Comparison of ENCODE assay signal across 8 cellular contexts in the genomic region with DNA sequence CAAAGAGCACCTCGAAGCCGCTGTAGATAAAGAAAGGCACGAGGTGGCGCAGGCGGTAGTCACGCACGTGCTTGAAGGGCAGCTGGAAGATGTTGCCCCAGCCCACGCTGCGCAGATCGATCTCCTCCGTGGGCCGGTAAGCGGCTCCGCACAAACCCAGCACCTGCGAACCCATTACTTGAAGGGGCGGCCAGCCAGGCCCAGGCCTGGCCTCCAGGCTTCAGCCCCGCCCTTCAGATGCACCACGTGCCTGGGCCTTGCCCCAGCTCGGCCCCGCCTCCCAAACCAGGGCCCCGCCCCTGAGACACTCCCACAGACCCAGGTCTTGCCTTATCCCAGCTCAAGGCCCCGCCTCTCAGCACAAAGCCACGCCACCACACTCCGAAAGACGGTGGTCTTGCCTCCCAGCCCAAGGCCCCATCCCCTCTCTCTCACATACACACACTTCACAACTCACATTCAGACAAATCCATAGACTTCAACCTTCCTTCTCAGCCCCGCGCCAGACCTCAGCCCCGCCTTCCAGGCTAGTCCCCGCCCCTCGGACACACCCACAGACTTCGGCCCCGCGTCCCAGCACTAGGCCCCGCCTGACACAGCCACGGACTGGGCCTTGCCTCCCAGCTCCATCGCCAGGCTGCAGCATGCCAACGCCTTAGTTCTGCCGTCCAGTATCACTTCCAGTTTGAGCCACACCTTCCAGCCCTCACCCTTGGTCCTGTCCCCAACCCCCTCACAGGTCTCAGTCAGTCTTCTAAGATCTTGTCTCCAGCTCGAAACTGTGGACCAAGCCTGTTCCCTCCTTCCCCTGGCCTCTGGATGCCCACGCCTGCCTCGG. TPM values are rescaled to one million over a fixed set of nuclear protein-coding genes. Genes with fewer than 3 reads are reported as not detected.
DNase-seq lines count a peak whose midpoint lies in the region; ATAC-seq, FAIRE-seq and TF ChIP-seq lines count a peak whose summit lies in the region.

No MANE protein-coding gene starts in this region.

- no peak overlapping the region for H3K9ac ChIP-seq in HepG2 (ENCODE audit: insufficient read depth, low read depth, low read length)

- peaks cover 5% of the 10 kb centered on the region for H3K4me1 ChIP-seq in HepG2 (ENCODE audit: insufficient read depth, low read length)

- peaks cover 16% of the 10 kb centered on the region for H3K36me3 Mint-ChIP-seq in activated naive CD8-positive, alpha-beta T cell treated with anti-CD3 and anti-CD28 coated beads, Interleukin-2, amount 10 ng/mL, durations not matched to agents 7 days and 5 days

- TF ChIP-seq RAD21 in HepG2 (CRISPR knock-in tag; IDR thresholded peaks at IDR 0.05): no peak

- H3K27me3 ChIP-seq in HepG2 (ENCODE audit: control insufficient read depth in 1 of 2, insufficient read depth in 2 of 2, low read length in 2 of 2): no peaks in the 10 kb centered on the region

- H3K4me1 Mint-ChIP-seq in activated naive CD8-positive, alpha-beta T cell treated with anti-CD3 and anti-CD28 coated beads, Interleukin-2, amount 10 ng/mL, durations not matched to agents 7 days and 5 days: peaks cover 31% of the 10 kb centered on the region

- H3K4me2 ChIP-seq in HepG2 (ENCODE audit: low read depth, low read length): no peak overlapping the region

- WGBS in HepG2 (ENCODE audit: low lambda C conversion rate): 85% methylated on average over 34 of the region's 41 CpGs

- H3K27ac Mint-ChIP-seq in activated naive CD8-positive, alpha-beta T cell treated with anti-CD3 and anti-CD28 coated beads, Interleukin-2, amount 10 ng/mL, durations not matched to agents 7 days and 5 days: peak overlapping the region; percentile 40

- peak overlapping the region; percentile 73 for H3K4me3 Mint-ChIP-seq in activated naive CD8-positive, alpha-beta T cell treated with anti-CD3 and anti-CD28 coated beads, Interleukin-2, amount 10 ng/mL, durations not matched to agents 7 days and 5 days

- no peak for FAIRE-seq in HepG2 (lab: Jason Lieb, UNC)

- no peaks in the 10 kb centered on the region for H3K9me3 ChIP-seq in HepG2 (ENCODE audit: low read length)

- H3K27ac ChIP-seq in HepG2 (ENCODE audit: extremely low read length, insufficient read depth, low read length): no peak overlapping the region

- POLR2A ChIA-PET in activated naive CD8-positive, alpha-beta T cell treated with anti-CD3 and anti-CD28 coated beads, Interleukin-2, amount 10 ng/mL, durations not matched to agents 7 days and 5 days (lab: Charles Lee): no interaction called here
- POLR2A ChIA-PET in HepG2 (lab: Yijun Ruan, JAX): interaction anchor here (0.7 kb wide), 1 partner anchor 13 kb away, joined by 3 read pairs; a partner anchor contains a TSS

- no peaks in the 10 kb centered on the region for H4K20me1 ChIP-seq in HepG2 (ENCODE audit: insufficient read depth, low read length)

- no peak for TF ChIP-seq EP300 in HepG2 (IDR thresholded peaks at IDR 0.05; ENCODE audit: low read depth in 2 of 2, low read length in 2 of 2)
- TF ChIP-seq EP300 in HepG2 (CRISPR knock-in tag; IDR thresholded peaks at IDR 0.05; ENCODE audit: borderline replicate concordance): no peak

- H3K79me2 ChIP-seq in HepG2 (ENCODE audit: insufficient read depth, low read length): no peaks in the 10 kb centered on the region

- DNase-seq in ELR (ENCODE audit: low read depth): peak; percentile 40
- DNase-seq in NCI-H460 (ENCODE audit: extremely low read depth, low read depth): peak; percentile 79
- peak; percentile 59 for DNase-seq in activated naive CD8-positive, alpha-beta T cell treated with anti-CD3 and anti-CD28 coated beads, Interleukin-2, amount 10 ng/mL, durations not matched to agents 7 days and 5 days
- no peak for DNase-seq in HepG2 (ENCODE audit: low spot score)
- no peak for DNase-seq in DMS153 (lab: John Stamatoyannopoulos, UW)
- DNase-seq in NCI-H146 (lab: John Stamatoyannopoulos, UW): no peak
- DNase-seq in central memory CD4-positive, alpha-beta T cell: no peak

- no peaks in the 10 kb centered on the region for H3K36me3 ChIP-seq in HepG2 (replicated peaks in 1 of 2; ENCODE audit: control insufficient read depth in 1 of 2, insufficient read depth in 2 of 2, low read length in 2 of 2)

- H2AFZ ChIP-seq in HepG2 (ENCODE audit: low read length): no peak overlapping the region

- TF ChIP-seq CTCF in HepG2 (CRISPR knock-in tag; IDR thresholded peaks at IDR 0.05): no peak

- H3K4me3 ChIP-seq in HepG2 (replicated peaks in 1 of 3; ENCODE audit: insufficient read depth in 1 of 3, low read depth in 2 of 3, low read length in 3 of 3): no peak overlapping the region

- in situ Hi-C loops in HepG2 (cut with HindIII; ENCODE audit: extremely low pct_ligation_motif_present, low pct_unique_long_range_greater_than_20kb): no loop called here

- ATAC-seq in activated naive CD8-positive, alpha-beta T cell treated with anti-CD3 and anti-CD28 coated beads, Interleukin-2, amount 10 ng/mL, durations not matched to agents 7 days and 5 days (ENCODE audit: low read depth): peak; percentile 32
- ATAC-seq in HepG2 (peak; percentile 73), HG02610 (IDR thresholded peaks at IDR 0.05; ENCODE audit: unreplicated experiment) (no peak)

- H3K27me3 Mint-ChIP-seq in activated naive CD8-positive, alpha-beta T cell treated with anti-CD3 and anti-CD28 coated beads, Interleukin-2, amount 10 ng/mL, durations not matched to agents 7 days and 5 days: no peaks in the 10 kb centered on the region

- H3K9me3 Mint-ChIP-seq in activated naive CD8-positive, alpha-beta T cell treated with anti-CD3 and anti-CD28 coated beads, Interleukin-2, amount 10 ng/mL, durations not matched to agents 7 days and 5 days: no peaks in the 10 kb centered on the region

- BruUV-seq in HepG2 (replicated peaks; lab: Mats Ljungman, UMichigan): no TSS peak

- no peak for TF ChIP-seq POLR2A in HepG2 (IDR thresholded peaks at IDR 0.05; ENCODE audit: insufficient read depth in 1 of 2, low read depth in 2 of 2, low read length in 2 of 2)

- CTCF ChIA-PET in HepG2 (lab: Yijun Ruan, JAX; ENCODE audit: low intra/inter-chr PET ratio, low total read pairs): no interaction called here

- intact Hi-C loops in HepG2 (cut with micrococcal nuclease; ENCODE audit: unreplicated experiment): no loop called here

RNA-seq across cellular contexts. Expression of a gene that starts 7.1 kb away (rescaled TPM):
- total RNA-seq in NCI-H460 (2014; rRNA removed; shearing (Covaris generic)): 15.1 and 20.3 TPM in 2 replicates
- polyA plus RNA-seq in NCI-H460 (2014; cell fraction: nucleus; rRNA removed): 73.5 and 75.1 TPM in 2 replicates
- total RNA-seq in activated naive CD8-positive, alpha-beta T cell treated with anti-CD3 and anti-CD28 coated beads, Interleukin-2, amount 10 ng/mL, durations not matched to agents 7 days and 5 days: 10 to 100 TPM; 35.1 to 42.6 TPM
- 2.3 and 8.8 TPM in 2 replicates for total RNA-seq in HepG2 (2016; rRNA removed; fragmentation: Illumina TruSeq; extraction: Trizol)
- total RNA-seq in HepG2 (2016; cell fraction: cytosol; rRNA removed; fragmentation: Illumina TruSeq; extraction: Trizol; ENCODE audit: low read depth): 3.9 and 4.4 TPM in 2 replicates
- 2.9 and 9.2 TPM in 2 replicates for total RNA-seq in HepG2 (2016; cell fraction: insoluble cytoplasmic fraction; rRNA removed; fragmentation: Illumina TruSeq; extraction: Trizol)
- 4.6 and 5.3 TPM in 2 replicates for total RNA-seq in HepG2 (2016; cell fraction: membrane; rRNA removed; fragmentation: Illumina TruSeq; extraction: Trizol)
- total RNA-seq in HepG2 (2016; cell fraction: nucleus; rRNA removed; fragmentation: Illumina TruSeq; extraction: Trizol): 10.8 and 10.9 TPM in 2 replicates
- polyA plus RNA-seq in HepG2 (2011; rRNA removed): 18.9 and 25.3 TPM in 2 replicates
- polyA plus RNA-seq in HepG2 (2011; cell fraction: cytosol; rRNA removed): 14.1 and 18.0 TPM in 2 replicates
- polyA plus RNA-seq in HepG2 (2011; cell fraction: nucleus; rRNA removed): 71.1 and 107 TPM in 2 replicates
- polyA plus RNA-seq in HepG2 (2012): 8.1 and 8.5 TPM in 2 replicates
- 1.5 and 2.4 TPM in 2 replicates for polyA plus RNA-seq in HepG2 (2016; cell fraction: cytosol; fragmentation: Illumina TruSeq; extraction: Trizol; ENCODE audit: low read depth)
- polyA plus RNA-seq in HepG2 (2016; cell fraction: insoluble cytoplasmic fraction; fragmentation: Illumina TruSeq; extraction: Trizol; ENCODE audit: low read depth): 2.4 and 2.7 TPM in 2 replicates
- 3.0 and 3.2 TPM in 2 replicates for polyA plus RNA-seq in HepG2 (2016; cell fraction: membrane; fragmentation: Illumina TruSeq; extraction: Trizol; ENCODE audit: low read depth)
- polyA plus RNA-seq in HepG2 (2016; cell fraction: nucleus; fragmentation: Illumina TruSeq; extraction: Trizol; ENCODE audit: insufficient read depth, low read depth): 17.9 and 19.5 TPM in 2 replicates
- polyA minus RNA-seq in HepG2 (2011; rRNA and poly(A)+ RNA removed; ENCODE audit: low replicate concordance): 56.7 and 87.2 TPM in 2 replicates
- polyA minus RNA-seq in HepG2 (2011; cell fraction: cytosol; rRNA and poly(A)+ RNA removed): 10.2 and 12.8 TPM in 2 replicates
- 7.0 and 9.1 TPM in 2 replicates for polyA minus RNA-seq in HepG2 (2011; cell fraction: nucleus; rRNA and poly(A)+ RNA removed)

RNA-seq across cellular contexts. Expression of a gene that starts 13.3 kb away (rescaled TPM):
- total RNA-seq in NCI-H460 (2014; rRNA removed; shearing (Covaris generic)): 60.8 and 64.5 TPM in 2 replicates
- 93.4 and 101 TPM in 2 replicates for polyA plus RNA-seq in NCI-H460 (2014; cell fraction: nucleus; rRNA removed)
- total RNA-seq in activated naive CD8-positive, alpha-beta T cell treated with anti-CD3 and anti-CD28 coated beads, Interleukin-2, amount 10 ng/mL, durations not matched to agents 7 days and 5 days: under 1 TPM; 0.45 to 0.61 TPM
- total RNA-seq in HepG2 (2016; rRNA removed; fragmentation: Illumina TruSeq; extraction: Trizol): 4.0 and 4.5 TPM in 2 replicates
- 0.62 and 0.91 TPM in 2 replicates for total RNA-seq in HepG2 (2016; cell fraction: cytosol; rRNA removed; fragmentation: Illumina TruSeq; extraction: Trizol; ENCODE audit: low read depth)
- total RNA-seq in HepG2 (2016; cell fraction: insoluble cytoplasmic fraction; rRNA removed; fragmentation: Illumina TruSeq; extraction: Trizol): 4.3 and 4.5 TPM in 2 replicates
- 2.2 and 2.4 TPM in 2 replicates for total RNA-seq in HepG2 (2016; cell fraction: membrane; rRNA removed; fragmentation: Illumina TruSeq; extraction: Trizol)
- total RNA-seq in HepG2 (2016; cell fraction: nucleus; rRNA removed; fragmentation: Illumina TruSeq; extraction: Trizol): 1.6 and 2.1 TPM in 2 replicates
- 5.1 and 6.7 TPM in 2 replicates for polyA plus RNA-seq in HepG2 (2011; rRNA removed)
- polyA plus RNA-seq in HepG2 (2011; cell fraction: cytosol; rRNA removed): 2.8 and 5.9 TPM in 2 replicates
- 5.1 and 6.8 TPM in 2 replicates for polyA plus RNA-seq in HepG2 (2011; cell fraction: nucleus; rRNA removed)
- 2.1 and 3.2 TPM in 2 replicates for polyA plus RNA-seq in HepG2 (2012)
- polyA plus RNA-seq in HepG2 (2016; cell fraction: cytosol; fragmentation: Illumina TruSeq; extraction: Trizol; ENCODE audit: low read depth): 0.81 and 0.85 TPM in 2 replicates
- polyA plus RNA-seq in HepG2 (2016; cell fraction: insoluble cytoplasmic fraction; fragmentation: Illumina TruSeq; extraction: Trizol; ENCODE audit: low read depth): 4.5 and 4.7 TPM in 2 replicates
- 1.9 and 2.1 TPM in 2 replicates for polyA plus RNA-seq in HepG2 (2016; cell fraction: membrane; fragmentation: Illumina TruSeq; extraction: Trizol; ENCODE audit: low read depth)
- polyA plus RNA-seq in HepG2 (2016; cell fraction: nucleus; fragmentation: Illumina TruSeq; extraction: Trizol; ENCODE audit: insufficient read depth, low read depth): 4.1 and 4.6 TPM in 2 replicates
- polyA minus RNA-seq in HepG2 (2011; rRNA and poly(A)+ RNA removed; ENCODE audit: low replicate concordance): 7.3 and 37.4 TPM in 2 replicates
- polyA minus RNA-seq in HepG2 (2011; cell fraction: cytosol; rRNA and poly(A)+ RNA removed): 2.2 and 3.3 TPM in 2 replicates
- 1.6 and 3.1 TPM in 2 replicates for polyA minus RNA-seq in HepG2 (2011; cell fraction: nucleus; rRNA and poly(A)+ RNA removed)

RNA-seq across cellular contexts. Expression of a gene that starts 33.6 kb away (rescaled TPM):
- 150 and 177 TPM in 2 replicates for total RNA-seq in NCI-H460 (2014; rRNA removed; shearing (Covaris generic))
- polyA plus RNA-seq in NCI-H460 (2014; cell fraction: nucleus; rRNA removed): 239 and 248 TPM in 2 replicates
- total RNA-seq in activated naive CD8-positive, alpha-beta T cell treated with anti-CD3 and anti-CD28 coated beads, Interleukin-2, amount 10 ng/mL, durations not matched to agents 7 days and 5 days: 100 to 1,000 TPM; 117 to 128 TPM
- total RNA-seq in HepG2 (2016; rRNA removed; fragmentation: Illumina TruSeq; extraction: Trizol): 120 and 158 TPM in 2 replicates
- total RNA-seq in HepG2 (2016; cell fraction: cytosol; rRNA removed; fragmentation: Illumina TruSeq; extraction: Trizol; ENCODE audit: low read depth): 120 and 122 TPM in 2 replicates
- total RNA-seq in HepG2 (2016; cell fraction: insoluble cytoplasmic fraction; rRNA removed; fragmentation: Illumina TruSeq; extraction: Trizol): 111 and 153 TPM in 2 replicates
- 119 and 125 TPM in 2 replicates for total RNA-seq in HepG2 (2016; cell fraction: membrane; rRNA removed; fragmentation: Illumina TruSeq; extraction: Trizol)
- 68.1 and 87.4 TPM in 2 replicates for total RNA-seq in HepG2 (2016; cell fraction: nucleus; rRNA removed; fragmentation: Illumina TruSeq; extraction: Trizol)
- 96.7 and 101 TPM in 2 replicates for polyA plus RNA-seq in HepG2 (2011; rRNA removed)
- 77.4 and 163 TPM in 2 replicates for polyA plus RNA-seq in HepG2 (2011; cell fraction: cytosol; rRNA removed)
- 142 and 151 TPM in 2 replicates for polyA plus RNA-seq in HepG2 (2011; cell fraction: nucleus; rRNA removed)
- polyA plus RNA-seq in HepG2 (2012): 65.2 and 96.9 TPM in 2 replicates
- 109 and 135 TPM in 2 replicates for polyA plus RNA-seq in HepG2 (2016; cell fraction: cytosol; fragmentation: Illumina TruSeq; extraction: Trizol; ENCODE audit: low read depth)
- polyA plus RNA-seq in HepG2 (2016; cell fraction: insoluble cytoplasmic fraction; fragmentation: Illumina TruSeq; extraction: Trizol; ENCODE audit: low read depth): 108 and 124 TPM in 2 replicates
- polyA plus RNA-seq in HepG2 (2016; cell fraction: membrane; fragmentation: Illumina TruSeq; extraction: Trizol; ENCODE audit: low read depth): 110 and 125 TPM in 2 replicates
- 158 and 161 TPM in 2 replicates for polyA plus RNA-seq in HepG2 (2016; cell fraction: nucleus; fragmentation: Illumina TruSeq; extraction: Trizol; ENCODE audit: insufficient read depth, low read depth)
- polyA minus RNA-seq in HepG2 (2011; rRNA and poly(A)+ RNA removed; ENCODE audit: low replicate concordance): 172 and 212 TPM in 2 replicates
- polyA minus RNA-seq in HepG2 (2011; cell fraction: cytosol; rRNA and poly(A)+ RNA removed): 66.2 and 72.5 TPM in 2 replicates
- 33.6 and 40.9 TPM in 2 replicates for polyA minus RNA-seq in HepG2 (2011; cell fraction: nucleus; rRNA and poly(A)+ RNA removed)

RNA-seq across cellular contexts. Expression of a gene that starts 42.0 kb away (rescaled TPM):
- total RNA-seq in NCI-H460 (2014; rRNA removed; shearing (Covaris generic)): 43.1 and 46.1 TPM in 2 replicates
- polyA plus RNA-seq in NCI-H460 (2014; cell fraction: nucleus; rRNA removed): 889 and 1,012 TPM in 2 replicates
- 100 to 1,000 TPM; 297 to 308 TPM for total RNA-seq in activated naive CD8-positive, alpha-beta T cell treated with anti-CD3 and anti-CD28 coated beads, Interleukin-2, amount 10 ng/mL, durations not matched to agents 7 days and 5 days
- total RNA-seq in HepG2 (2016; rRNA removed; fragmentation: Illumina TruSeq; extraction: Trizol): 9.9 and 48.0 TPM in 2 replicates
- total RNA-seq in HepG2 (2016; cell fraction: cytosol; rRNA removed; fragmentation: Illumina TruSeq; extraction: Trizol; ENCODE audit: low read depth): 10.6 and 10.9 TPM in 2 replicates
- total RNA-seq in HepG2 (2016; cell fraction: insoluble cytoplasmic fraction; rRNA removed; fragmentation: Illumina TruSeq; extraction: Trizol): 7.6 and 52.5 TPM in 2 replicates
- total RNA-seq in HepG2 (2016; cell fraction: membrane; rRNA removed; fragmentation: Illumina TruSeq; extraction: Trizol): 8.3 and 8.4 TPM in 2 replicates
- 57.2 and 73.6 TPM in 2 replicates for total RNA-seq in HepG2 (2016; cell fraction: nucleus; rRNA removed; fragmentation: Illumina TruSeq; extraction: Trizol)
- polyA plus RNA-seq in HepG2 (2011; rRNA removed): 69.6 and 97.2 TPM in 2 replicates
- polyA plus RNA-seq in HepG2 (2011; cell fraction: cytosol; rRNA removed): 25.1 and 41.9 TPM in 2 replicates
- polyA plus RNA-seq in HepG2 (2011; cell fraction: nucleus; rRNA removed): 1,399 and 1,906 TPM in 2 replicates
- polyA plus RNA-seq in HepG2 (2012): 23.6 and 37.0 TPM in 2 replicates
- 3.6 and 4.6 TPM in 2 replicates for polyA plus RNA-seq in HepG2 (2016; cell fraction: cytosol; fragmentation: Illumina TruSeq; extraction: Trizol; ENCODE audit: low read depth)
- 7.3 and 10.3 TPM in 2 replicates for polyA plus RNA-seq in HepG2 (2016; cell fraction: insoluble cytoplasmic fraction; fragmentation: Illumina TruSeq; extraction: Trizol; ENCODE audit: low read depth)
- 5.5 and 6.6 TPM in 2 replicates for polyA plus RNA-seq in HepG2 (2016; cell fraction: membrane; fragmentation: Illumina TruSeq; extraction: Trizol; ENCODE audit: low read depth)
- polyA plus RNA-seq in HepG2 (2016; cell fraction: nucleus; fragmentation: Illumina TruSeq; extraction: Trizol; ENCODE audit: insufficient read depth, low read depth): 176 and 189 TPM in 2 replicates
- polyA minus RNA-seq in HepG2 (2011; rRNA and poly(A)+ RNA removed; ENCODE audit: low replicate concordance): 49.2 and 98.2 TPM in 2 replicates
- 22.7 and 28.6 TPM in 2 replicates for polyA minus RNA-seq in HepG2 (2011; cell fraction: cytosol; rRNA and poly(A)+ RNA removed)
- polyA minus RNA-seq in HepG2 (2011; cell fraction: nucleus; rRNA and poly(A)+ RNA removed): 100 and 121 TPM in 2 replicates

Comparison
In these comparisons a context has a peak if more than half of its experiments do, and no peak if none do; other contexts are left out.
1. DNase-seq: peak in ELR (single experiment), NCI-H460 (single experiment) and activated naive CD8-positive, alpha-beta T cell treated with anti-CD3 and anti-CD28 coated beads, Interleukin-2, amount 10 ng/mL, durations not matched to agents 7 days and 5 days (single experiment); none in HepG2 (single experiment), DMS153 (single experiment), NCI-H146 (single experiment) and central memory CD4-positive, alpha-beta T cell (single experiment).
2. RNA of a gene that starts 13.3 kb away (total RNA-seq): 60.8 to 64.5 TPM in NCI-H460; 0.62 to 4.5 TPM in HepG2 and 0.45 to 0.61 TPM in activated naive CD8-positive, alpha-beta T cell treated with anti-CD3 and anti-CD28 coated beads, Interleukin-2, amount 10 ng/mL, durations not matched to agents 7 days and 5 days; every median in the first group is over 10 times any median in the second.